In genomic region chr17:182164-182751, GRCh38 we compare ENCODE assay signal across 13 cellular contexts. TPM values are rescaled to one million over a fixed set of nuclear protein-coding genes. Genes with fewer than 3 reads are reported as not detected.
A peak's percentile ranks its signal among the peaks of the same experiment; 100 is the strongest.
DNase-seq lines count a peak whose midpoint lies in the region; ATAC-seq and TF ChIP-seq lines count a peak whose summit lies in the region.
"Had no signal": no experiment of that assay in that cellular context is flagged by ENCODE, and none has a peak within 500 bp of the region (broad histone marks: within the 10 kb centered on the region; RNA-seq: fewer than 3 reads in every experiment).

No MANE protein-coding gene starts in this region.

- peaks cover 8% of the 10 kb centered on the region for H3K4me1 Mint-ChIP-seq in MCF 10A (ENCODE audit: insufficient read depth, unreplicated experiment)
- H3K4me1 Mint-ChIP-seq in memory B cell, result no peaks in the 10 kb centered on the region

- H3K4me3 Mint-ChIP-seq in MCF 10A (ENCODE audit: unreplicated experiment) (no peak overlapping the region), memory B cell (peak overlapping the region; percentile 9)

- BruUV-seq in MCF 10A (replicated peaks; lab: Mats Ljungman, UMichigan), result no TSS peak
- no TSS peak for BruUV-seq in mammary epithelial cell (replicated peaks; lab: Mats Ljungman, UMichigan)

- DNase-seq in MCF 10A (ENCODE audit: unreplicated experiment), result peak; percentile 41
- DNase-seq in mammary epithelial cell, result no peak
- DNase-seq in T47D (ENCODE audit: low read depth in 1 of 2, low spot score in 1 of 2), result peak; percentile 48 to 55
- no peak for DNase-seq in memory B cell (ENCODE audit: low spot score in 2 of 2)
- peak in 1 of 2 donors; percentile 76 for DNase-seq in upper lobe of left lung
- DNase-seq in NOMO-1 (lab: John Stamatoyannopoulos, UW; ENCODE audit: unreplicated experiment in 2 of 2), result no peak
- no peak for DNase-seq in NCI-H2029 (lab: John Stamatoyannopoulos, UW)
- DNase-seq in posterior vena cava (ENCODE audit: low spot score), result no peak
- DNase-seq: SW 1271, tibial artery had no signal

- H4K20me1 ChIP-seq in mammary epithelial cell (ENCODE audit: insufficient read depth, low read length), result no peaks in the 10 kb centered on the region
- H4K20me1 ChIP-seq: BLaER1 treated with 17β-estradiol and CSF1 and Interleukin-3, amounts not matched to agents 10 nM and 100 nM had no signal

- no peaks in the 10 kb centered on the region for H3K36me3 Mint-ChIP-seq in MCF 10A (ENCODE audit: insufficient read depth, unreplicated experiment)
- H3K36me3 Mint-ChIP-seq in memory B cell, result no peaks in the 10 kb centered on the region

- intact Hi-C loops in MCF 10A (cut with micrococcal nuclease), result no loop called here
- intact Hi-C loops in mammary epithelial cell (cut with micrococcal nuclease), result no loop called here
- intact Hi-C loops in posterior vena cava (cut with DNase I), result no loop called here

- H3K27ac ChIP-seq in mammary epithelial cell (ENCODE audit: insufficient read depth, low read depth, low read length), result no peak overlapping the region
- peak overlapping the region in 1 of 4 donors; percentile 23 for H3K27ac ChIP-seq in upper lobe of left lung
- H3K27ac ChIP-seq: BLaER1 treated with 17β-estradiol and CSF1 and Interleukin-3, amounts not matched to agents 10 nM and 100 nM; tibial artery had no signal

- CTCF ChIA-PET in MCF 10A (lab: Yijun Ruan, JAX), result no interaction called here
- CTCF ChIA-PET in mammary epithelial cell (lab: Charles Lee; ENCODE audit: low non-redundant PET), result no interaction called here

- dilution Hi-C loops in mammary epithelial cell (cut with HindIII; ENCODE audit: low sequenced_read_pairs), result no loop called here

- no peak for TF ChIP-seq EP300 in upper lobe of left lung (IDR thresholded peaks at IDR 0.05)

- H3K27me3 Mint-ChIP-seq in MCF 10A (ENCODE audit: insufficient read depth, unreplicated experiment), result peaks cover 11% of the 10 kb centered on the region
- H3K27me3 Mint-ChIP-seq in memory B cell, result peaks cover 19% of the 10 kb centered on the region

- H3K4me2 ChIP-seq in mammary epithelial cell (ENCODE audit: insufficient read depth, low read depth, low read length), result no peak overlapping the region
- H3K4me2 ChIP-seq: BLaER1 treated with 17β-estradiol and CSF1 and Interleukin-3, amounts not matched to agents 10 nM and 100 nM had no signal

- peak in 1 of 4 donors; percentile 13 for TF ChIP-seq POLR2A in upper lobe of left lung (IDR thresholded peaks at IDR 0.05)

- no peaks in the 10 kb centered on the region for H3K79me2 ChIP-seq in mammary epithelial cell (ENCODE audit: insufficient read depth, low read length)

- POLR2A ChIA-PET in MCF 10A (lab: Yijun Ruan, JAX), result no interaction called here

- WGBS in mammary epithelial cell (ENCODE audit: low coverage, missing lambda C conversion rate), result 20% methylated on average over 5 of the region's 13 CpGs
- WGBS in upper lobe of left lung, 2 donors, result 66 to 70% methylated on average over 9 to 13 of the region's 13 CpGs

- H3K27ac Mint-ChIP-seq in MCF 10A (ENCODE audit: low read depth, unreplicated experiment) (no peak overlapping the region), memory B cell (no peak overlapping the region)

- no peak overlapping the region for H3K9ac ChIP-seq in mammary epithelial cell (ENCODE audit: insufficient read depth, low read length)
- H3K9ac ChIP-seq: BLaER1 treated with 17β-estradiol and CSF1 and Interleukin-3, amounts not matched to agents 10 nM and 100 nM had no signal

- H3K9me3 ChIP-seq in mammary epithelial cell (replicated peaks; ENCODE audit: insufficient read depth, low read length) (no peaks in the 10 kb centered on the region), upper lobe of left lung (no peaks in the 10 kb centered on the region)
- H3K9me3 ChIP-seq: BLaER1 treated with 17β-estradiol and CSF1 and Interleukin-3, amounts not matched to agents 10 nM and 100 nM; tibial artery had no signal

- TF ChIP-seq CTCF in MCF 10A (IDR thresholded peaks at IDR 0.05; ENCODE audit: unreplicated experiment) (no peak), mammary epithelial cell (conservative IDR thresholded peaks at IDR 0.05 in 1 of 2, IDR thresholded peaks at IDR 0.05 in 1 of 2; ENCODE audit: extremely low read depth in 1 of 2, insufficient read depth in 1 of 2, low read depth in 1 of 2, low read length in 2 of 2) (no peak), upper lobe of left lung (IDR thresholded peaks at IDR 0.05) (no peak)

- no peaks in the 10 kb centered on the region for H3K9me3 Mint-ChIP-seq in MCF 10A (ENCODE audit: unreplicated experiment)
- no peaks in the 10 kb centered on the region for H3K9me3 Mint-ChIP-seq in memory B cell

- H3K36me3 ChIP-seq in mammary epithelial cell (ENCODE audit: insufficient read depth, low read length), result no peaks in the 10 kb centered on the region
- no peaks in the 10 kb centered on the region for H3K36me3 ChIP-seq in upper lobe of left lung
- H3K36me3 ChIP-seq: BLaER1 treated with 17β-estradiol and CSF1 and Interleukin-3, amounts not matched to agents 10 nM and 100 nM; tibial artery had no signal

- in situ Hi-C loops in mammary epithelial cell (cut with MboI; ENCODE audit: low sequenced_read_pairs in 2 of 2), result no loop called here
- in situ Hi-C loops in T47D (cut with HindIII; ENCODE audit: low pct_unique_long_range_greater_than_20kb, low sequenced_read_pairs), result no loop called here

- no peak overlapping the region for H2AFZ ChIP-seq in mammary epithelial cell (ENCODE audit: low read depth, low read length)

- H3K4me1 ChIP-seq in mammary epithelial cell (ENCODE audit: insufficient read depth, low read length) (peaks cover 4% of the 10 kb centered on the region), upper lobe of left lung (peaks cover 20 to 42% (median 23%) of the 10 kb centered on the region in 4 donors)
- H3K4me1 ChIP-seq: BLaER1 treated with 17β-estradiol and CSF1 and Interleukin-3, amounts not matched to agents 10 nM and 100 nM had no signal

- H3K27me3 ChIP-seq in mammary epithelial cell (ENCODE audit: insufficient read depth, low read length) (peaks cover 22% of the 10 kb centered on the region), upper lobe of left lung (peaks cover 2 to 20% (median 12%) of the 10 kb centered on the region in 4 donors)

- H3K4me3 ChIP-seq in mammary epithelial cell (replicated peaks in 1 of 3; ENCODE audit: insufficient read depth in 1 of 3, low read depth in 2 of 3, low read length in 3 of 3) (no peak overlapping the region), upper lobe of left lung (peak overlapping the region in 2 of 4 donors; percentile 47 to 50)
- H3K4me3 ChIP-seq: BLaER1 treated with 17β-estradiol and CSF1 and Interleukin-3, amounts not matched to agents 10 nM and 100 nM had no signal

- ATAC-seq in memory B cell (ENCODE audit: low read depth), result no peak
- ATAC-seq in upper lobe of left lung (ENCODE audit: low FRiP score in 2 of 2), result peak; percentile 23 to 69

RNA-seq across cellular contexts. Expression of gene DOC2B, which starts 0.8 kb away (rescaled TPM):
- total RNA-seq in MCF 10A (2022), result not detected in 2 replicates
- total RNA-seq in mammary epithelial cell, result under 1 TPM in 1 of 2 donors, not detected in 1; 0.19 TPM
- polyA plus RNA-seq in mammary epithelial cell, result not detected
- not detected for polyA minus RNA-seq in mammary epithelial cell
- 10 to 100 TPM in 1 of 6 donors, 1 to 10 TPM in 5; 1.0 to 10.2 (median 4.4) TPM for total RNA-seq in upper lobe of left lung
- total RNA-seq in posterior vena cava, result 10 to 100 TPM; 11.9 to 18.5 TPM
- total RNA-seq: H4 had no signal

RNA-seq across cellular contexts. Expression of gene SCGB1C2, which starts 44.9 kb away (rescaled TPM):
- total RNA-seq in MCF 10A (2022) (not detected in 2 replicates), mammary epithelial cell (not detected), upper lobe of left lung (not detected), posterior vena cava (not detected)
- not detected for polyA plus RNA-seq in mammary epithelial cell
- not detected for polyA minus RNA-seq in mammary epithelial cell
- total RNA-seq: frontal cortex, H4 had no signal

Comparison
In these comparisons a context has a peak if more than half of its experiments do, and no peak if none do; other contexts are left out.
1. DNase-seq: peak in MCF 10A (single experiment) and T47D (2 of 2); none in mammary epithelial cell (single experiment), memory B cell (0 of 2), NOMO-1 (0 of 2), NCI-H2029 (single experiment) and posterior vena cava (single experiment).